Comparison of ENCODE assay signal across 23 cellular contexts in the genomic region with DNA sequence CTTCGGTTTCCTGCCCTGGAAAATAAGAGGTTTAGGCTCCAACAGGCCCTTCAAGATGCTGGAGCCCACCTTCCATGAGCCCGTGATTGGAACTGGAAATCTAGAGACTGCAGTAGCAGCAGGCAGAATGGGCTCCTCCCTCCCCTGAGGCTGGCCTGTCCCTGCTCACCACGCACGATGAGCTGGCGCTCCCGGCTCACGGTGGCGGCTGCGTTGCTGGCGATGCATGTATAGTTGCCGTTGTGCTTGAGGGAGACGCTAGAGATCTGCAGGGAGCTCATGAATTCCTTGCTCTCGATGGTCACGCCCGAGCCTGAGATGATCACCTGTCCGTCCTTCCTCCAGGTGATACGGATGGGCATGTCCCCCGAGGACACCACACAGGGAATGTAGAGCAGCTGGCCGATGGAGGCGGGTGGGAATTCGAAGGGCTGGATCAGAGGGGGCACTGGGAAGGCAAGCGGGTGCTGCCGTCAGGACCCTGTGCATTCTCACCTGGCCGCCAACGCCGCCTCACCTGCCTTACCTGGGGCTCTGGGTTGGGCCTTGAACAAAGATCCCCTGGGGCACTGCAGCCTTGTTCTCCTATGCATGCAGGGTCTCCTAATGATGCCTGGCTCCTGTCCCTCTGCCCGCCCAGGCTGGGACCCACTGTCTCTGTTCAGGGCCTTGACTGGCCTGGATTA.
DNase-seq lines count a peak whose midpoint lies in the region; ATAC-seq, FAIRE-seq and TF ChIP-seq lines count a peak whose summit lies in the region.
"Had no signal": no experiment of that assay in that cellular context is flagged by ENCODE, and none has a peak within 500 bp of the region (broad histone marks: within the 10 kb centered on the region; RNA-seq: fewer than 3 reads in every experiment).

No MANE protein-coding gene starts in this region.

- H3K4ac ChIP-seq in trophoblast cell (ENCODE audit: low read depth, low read length), result no peak overlapping the region

- H3K27me3 ChIP-seq in HepG2 (ENCODE audit: control insufficient read depth in 1 of 2, insufficient read depth in 2 of 2, low read length in 2 of 2) (peaks cover 0 to 8% of the 10 kb centered on the region in 2 experiments; a peak in 3 of 5 replicates), right lobe of liver (no peaks in the 10 kb centered on the region), K562 (ENCODE audit: control insufficient read depth in 2 of 2, insufficient read depth in 2 of 2, low read length in 2 of 2) (peaks cover 24 to 93% of the 10 kb centered on the region in 2 experiments; a peak in 4 of 5 replicates), trophoblast cell (ENCODE audit: insufficient read depth, low read length) (no peaks in the 10 kb centered on the region), sigmoid colon (no peaks in the 10 kb centered on the region)
- H3K27me3 ChIP-seq: BLaER1 treated with 17β-estradiol and CSF1 and Interleukin-3, amounts not matched to agents 10 nM and 100 nM had no signal

- BruUV-seq in HepG2 (replicated peaks; lab: Mats Ljungman, UMichigan), result no TSS peak
- BruUV-seq in K562 (replicated peaks; lab: Mats Ljungman, UMichigan), result no TSS peak

- in situ Hi-C loops in HepG2 (cut with HindIII; ENCODE audit: extremely low pct_ligation_motif_present, low pct_unique_long_range_greater_than_20kb) (no loop called here), K562 (cut with MboI) (no loop called here)

- TF ChIP-seq CTCF in HepG2 (CRISPR knock-in tag; IDR thresholded peaks at IDR 0.05), result no peak
- no peak for TF ChIP-seq CTCF in right lobe of liver (IDR thresholded peaks at IDR 0.05)
- TF ChIP-seq CTCF in K562 (IDR thresholded peaks at IDR 0.05 in 2 of 3, conservative IDR thresholded peaks at IDR 0.05 in 1 of 3; ENCODE audit: insufficient read depth in 2 of 3, low read depth in 1 of 3, low read length in 3 of 3), result no peak
- no peak for TF ChIP-seq CTCF in sigmoid colon (IDR thresholded peaks at IDR 0.05)

- POLR2A ChIA-PET in HepG2 (lab: Yijun Ruan, JAX), result no interaction called here
- POLR2A ChIA-PET in K562 (lab: Yijun Ruan, JAX), result interaction anchor here (0.6 kb wide), 1 partner anchor 15 kb away, joined by 3 read pairs; no protein-coding TSS in a partner anchor

- no peak overlapping the region for H3K18ac ChIP-seq in trophoblast cell (ENCODE audit: low read length)

- no peak for TF ChIP-seq EP300 in HepG2 (IDR thresholded peaks at IDR 0.05; ENCODE audit: low read depth in 2 of 2, low read length in 2 of 2)
- no peak for TF ChIP-seq EP300 in HepG2 (CRISPR knock-in tag; IDR thresholded peaks at IDR 0.05; ENCODE audit: borderline replicate concordance)
- no peak for TF ChIP-seq EP300 in K562 (IDR thresholded peaks at IDR 0.05; ENCODE audit: low read length)
- no peak for TF ChIP-seq EP300 in sigmoid colon (IDR thresholded peaks at IDR 0.05)

- no peak overlapping the region for H3K4me2 ChIP-seq in HepG2 (ENCODE audit: low read depth, low read length)
- H3K4me2 ChIP-seq in K562 (ENCODE audit: insufficient read depth, low read length), result no peak overlapping the region
- no peak overlapping the region for H3K4me2 ChIP-seq in trophoblast cell (ENCODE audit: low read length)
- H3K4me2 ChIP-seq: BLaER1 treated with 17β-estradiol and CSF1 and Interleukin-3, amounts not matched to agents 10 nM and 100 nM; KMS-11 had no signal

- H2AK5ac ChIP-seq in trophoblast cell (ENCODE audit: low read length), result no peak overlapping the region

- DNase-seq in HepG2 (ENCODE audit: low spot score) (no peak), right lobe of liver (no peak), NCI-H146 treated with DMSO at 0.1 percent for 48 hours (lab: John Stamatoyannopoulos, UW; ENCODE audit: unreplicated experiment) (peak; percentile 51), K562 (ENCODE audit: extremely low read depth in 1 of 4, low spot score in 3 of 4) (no peak), trophoblast cell (peak; percentile 91 to 92), sigmoid colon (no peak), superior temporal gyrus (ENCODE audit: extremely low spot score) (no peak)
- DNase-seq: 8988T; CD8-positive, alpha-beta T cell; DMS 273 treated with DMSO at 0.1 percent for 48 hours; DMS53; DND-41; GDM1; GM23248; H7; HFFc6 had no signal

- no peak overlapping the region for H4K8ac ChIP-seq in trophoblast cell (ENCODE audit: low read depth, low read length)

- no peaks in the 10 kb centered on the region for H3K4me1 ChIP-seq in HepG2 (ENCODE audit: insufficient read depth, low read length)
- H3K4me1 ChIP-seq in right lobe of liver, result no peaks in the 10 kb centered on the region
- no peaks in the 10 kb centered on the region for H3K4me1 ChIP-seq in K562 (replicated peaks in 1 of 2; ENCODE audit: control insufficient read depth in 2 of 2, insufficient read depth in 2 of 2, low read length in 2 of 2)
- H3K4me1 ChIP-seq in trophoblast cell (ENCODE audit: control insufficient read depth in 1 of 2, insufficient read depth in 2 of 2, low read length in 2 of 2), result no peaks in the 10 kb centered on the region
- no peaks in the 10 kb centered on the region for H3K4me1 ChIP-seq in sigmoid colon

- FAIRE-seq in HepG2 (lab: Jason Lieb, UNC), result no peak
- FAIRE-seq in K562 (lab: Jason Lieb, UNC), result no peak
- FAIRE-seq: GM12892, HTR-8/SVneo had no signal

- TF ChIP-seq RAD21 in HepG2 (CRISPR knock-in tag; IDR thresholded peaks at IDR 0.05) (no peak), K562 (CRISPR knock-in tag; conservative IDR thresholded peaks at IDR 0.05 in 1 of 2, IDR thresholded peaks at IDR 0.05 in 1 of 2) (no peak)

- no peaks in the 10 kb centered on the region for H3K9me1 ChIP-seq in K562 (ENCODE audit: control insufficient read depth, insufficient read depth, low read length)

- H3K27ac ChIP-seq in HepG2 (ENCODE audit: extremely low read length, insufficient read depth, low read length) (no peak overlapping the region), right lobe of liver (no peak overlapping the region), K562 (ENCODE audit: extremely low read depth, low read depth, low read length) (no peak overlapping the region), trophoblast cell (ENCODE audit: low read depth, low read length) (no peak overlapping the region), sigmoid colon (no peak overlapping the region)
- H3K27ac ChIP-seq: BLaER1 treated with 17β-estradiol and CSF1 and Interleukin-3, amounts not matched to agents 10 nM and 100 nM; GM23248; HL-60; KMS-11 had no signal

- H2BK120ac ChIP-seq in trophoblast cell (ENCODE audit: insufficient read depth, low read length, poor library complexity), result no peak overlapping the region

- intact Hi-C loops in HepG2 (cut with micrococcal nuclease; ENCODE audit: unreplicated experiment) (no loop called here), right lobe of liver (cut with DNase I) (no loop called here), K562 (cut with micrococcal nuclease) (no loop called here), sigmoid colon (cut with DNase I) (no loop called here)

- CTCF ChIA-PET in HepG2 (lab: Yijun Ruan, JAX; ENCODE audit: low intra/inter-chr PET ratio, low total read pairs), result no interaction called here
- CTCF ChIA-PET in K562 (lab: Yijun Ruan, JAX; ENCODE audit: low intra/inter-chr PET ratio), result no interaction called here

- H2BK5ac ChIP-seq in trophoblast cell (ENCODE audit: low read depth, low read length, poor library complexity), result no peak overlapping the region

- no peak overlapping the region for H3K9ac ChIP-seq in HepG2 (ENCODE audit: insufficient read depth, low read depth, low read length)
- no peak overlapping the region for H3K9ac ChIP-seq in K562 (ENCODE audit: insufficient read depth in 1 of 2, low read depth in 2 of 2, low read length in 2 of 2)
- no peak overlapping the region for H3K9ac ChIP-seq in trophoblast cell (ENCODE audit: low read length)
- H3K9ac ChIP-seq: BLaER1 treated with 17β-estradiol and CSF1 and Interleukin-3, amounts not matched to agents 10 nM and 100 nM; GM23248; KMS-11 had no signal

- TF ChIP-seq POLR2A in HepG2 (IDR thresholded peaks at IDR 0.05; ENCODE audit: insufficient read depth in 1 of 2, low read depth in 2 of 2, low read length in 2 of 2) (no peak), right lobe of liver (IDR thresholded peaks at IDR 0.05) (no peak), K562 (conservative IDR thresholded peaks at IDR 0.05) (no peak), sigmoid colon (IDR thresholded peaks at IDR 0.05) (no peak)

- 67% methylated on average over 3 of the region's 27 CpGs for WGBS in HepG2 (ENCODE audit: low lambda C conversion rate)
- 50% methylated on average over 1 of the region's 27 CpGs for WGBS in right lobe of liver (ENCODE audit: insufficient coverage, low coverage, low lambda C conversion rate, missing lambda C conversion rate)
- under 1% methylated on average over 26 of the region's 27 CpGs for WGBS in K562 (ENCODE audit: insufficient coverage, low coverage, missing lambda C conversion rate)
- whole genome bisulfite sequencing in trophoblast cell (ENCODE audit: extremely low coverage, insufficient coverage, insufficient read length), result no CpG with 5 or more reads among the region's 27 CpGs
- WGBS in sigmoid colon, 2 donors, result 92 to 93% methylated on average over 27 of the region's 27 CpGs

- H2AFZ ChIP-seq in HepG2 (ENCODE audit: low read length) (no peak overlapping the region), K562 (ENCODE audit: low read depth, low read length) (no peak overlapping the region), trophoblast cell (ENCODE audit: insufficient read depth, low read length, poor library complexity) (no peak overlapping the region)
- H2AFZ ChIP-seq: GM23248 had no signal

- no peak overlapping the region for H4K12ac ChIP-seq in trophoblast cell (ENCODE audit: low read depth, low read length)

- H3K79me2 ChIP-seq in HepG2 (ENCODE audit: insufficient read depth, low read length), result no peaks in the 10 kb centered on the region
- H3K79me2 ChIP-seq in K562 (ENCODE audit: control insufficient read depth, insufficient read depth, low read length), result no peaks in the 10 kb centered on the region
- no peaks in the 10 kb centered on the region for H3K79me2 ChIP-seq in trophoblast cell (ENCODE audit: control insufficient read depth, insufficient read depth, low read length, poor library complexity)

- no peaks in the 10 kb centered on the region for H3K9me3 ChIP-seq in HepG2 (ENCODE audit: low read length)
- H3K9me3 ChIP-seq in right lobe of liver, result no peaks in the 10 kb centered on the region
- no peaks in the 10 kb centered on the region for H3K9me3 ChIP-seq in K562 (replicated peaks; ENCODE audit: control insufficient read depth, insufficient read depth, low read depth, low read length)
- H3K9me3 ChIP-seq in trophoblast cell (ENCODE audit: insufficient read depth, low read depth, low read length), result peaks cover 7% of the 10 kb centered on the region
- H3K9me3 ChIP-seq in sigmoid colon, result no peaks in the 10 kb centered on the region
- H3K9me3 ChIP-seq: BLaER1 treated with 17β-estradiol and CSF1 and Interleukin-3, amounts not matched to agents 10 nM and 100 nM had no signal

- no peak overlapping the region for H3K4me3 ChIP-seq in HepG2 (replicated peaks in 1 of 3; ENCODE audit: insufficient read depth in 1 of 3, low read depth in 2 of 3, low read length in 3 of 3)
- no peak overlapping the region for H3K4me3 ChIP-seq in right lobe of liver
- H3K4me3 ChIP-seq in K562, result no peak overlapping the region
- H3K4me3 ChIP-seq in trophoblast cell (ENCODE audit: low read depth, low read length), result peak overlapping the region; percentile 21
- no peak overlapping the region for H3K4me3 ChIP-seq in sigmoid colon
- H3K4me3 ChIP-seq: BLaER1 treated with 17β-estradiol and CSF1 and Interleukin-3, amounts not matched to agents 10 nM and 100 nM; GM23248 had no signal

- H4K91ac ChIP-seq in trophoblast cell (ENCODE audit: low read depth, low read length), result no peak overlapping the region

- no peak for ATAC-seq in HepG2
- ATAC-seq in right lobe of liver, result no peak
- peak; percentile 47; the same call in 2 of the 3 replicates for ATAC-seq in K562
- ATAC-seq in GM19395 (IDR thresholded peaks at IDR 0.05; ENCODE audit: unreplicated experiment), result no peak
- ATAC-seq: CD8-positive, alpha-beta T cell; HCT116 had no signal

- H3K23ac ChIP-seq in trophoblast cell (ENCODE audit: low read length), result no peak overlapping the region

- H3K79me1 ChIP-seq in trophoblast cell (ENCODE audit: low read length), result no peaks in the 10 kb centered on the region

- H4K20me1 ChIP-seq in HepG2 (ENCODE audit: insufficient read depth, low read length), result no peaks in the 10 kb centered on the region
- H4K20me1 ChIP-seq in K562 (replicated peaks; ENCODE audit: control insufficient read depth, insufficient read depth, low read length), result 0 out of 2 replicates have a peak, but pooled peaks cover 7% of the 10 kb centered on the region
- H4K20me1 ChIP-seq: BLaER1 treated with 17β-estradiol and CSF1 and Interleukin-3, amounts not matched to agents 10 nM and 100 nM had no signal

- H3K36me3 ChIP-seq in HepG2 (replicated peaks in 1 of 2; ENCODE audit: control insufficient read depth in 1 of 2, insufficient read depth in 2 of 2, low read length in 2 of 2) (no peaks in the 10 kb centered on the region), right lobe of liver (no peaks in the 10 kb centered on the region), K562 (ENCODE audit: control insufficient read depth, insufficient read depth, low read length) (no peaks in the 10 kb centered on the region), trophoblast cell (ENCODE audit: control insufficient read depth in 1 of 2, insufficient read depth in 2 of 2, low read length in 2 of 2) (no peaks in the 10 kb centered on the region), sigmoid colon (peaks cover 0 to 10% (median 5%) of the 10 kb centered on the region in 4 donors)
- H3K36me3 ChIP-seq: BLaER1 treated with 17β-estradiol and CSF1 and Interleukin-3, amounts not matched to agents 10 nM and 100 nM had no signal

- no peak overlapping the region for H3K14ac ChIP-seq in trophoblast cell (ENCODE audit: low read length)

- no peak overlapping the region for H2BK12ac ChIP-seq in trophoblast cell (ENCODE audit: low read length)

Comparison
In these comparisons a context has a peak if more than half of its experiments do, and no peak if none do; other contexts are left out.
1. DNase-seq: peak in NCI-H146 treated with DMSO at 0.1 percent for 48 hours (single experiment) and trophoblast cell (2 of 2); none in HepG2 (single experiment), right lobe of liver (0 of 3), K562 (0 of 4), sigmoid colon (single experiment) and superior temporal gyrus (single experiment).